8 cellular contexts compared by ENCODE assay signal in the genomic region with DNA sequence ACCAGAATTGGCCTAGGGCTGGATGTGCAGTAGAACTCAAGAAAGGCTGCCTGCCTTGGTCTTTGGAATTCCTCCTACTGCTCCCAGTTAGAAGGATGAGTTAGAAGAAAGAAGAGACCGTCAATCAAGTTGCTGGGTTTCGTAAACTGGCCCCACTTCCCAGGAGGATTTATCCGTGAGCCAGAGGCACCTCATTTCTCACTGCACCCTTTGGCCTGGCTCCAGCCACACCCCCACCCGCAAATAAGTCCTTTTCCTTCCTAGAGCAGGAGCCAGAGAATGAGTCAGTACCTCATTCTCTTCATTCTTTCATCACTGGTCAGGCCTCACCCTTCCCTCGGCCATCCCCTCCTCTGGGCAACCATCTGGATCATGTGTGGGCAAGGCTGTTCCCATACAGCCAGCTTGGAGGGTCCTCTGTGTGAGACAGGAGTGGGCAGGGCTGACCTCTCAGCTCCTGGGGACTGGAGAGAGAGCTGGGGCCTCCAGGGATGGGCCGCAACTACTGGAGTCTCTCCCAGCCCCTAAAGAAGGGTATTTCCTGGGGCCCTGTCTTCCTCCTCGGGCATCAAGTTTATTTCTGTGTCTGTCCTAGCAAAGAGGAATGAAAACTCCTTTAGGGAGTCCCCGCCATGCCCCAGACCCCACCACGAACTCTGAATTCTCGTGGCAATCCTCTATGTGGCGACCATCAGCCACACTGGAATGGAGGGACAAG.
DNase-seq lines count a peak whose midpoint lies in the region; ATAC-seq and TF ChIP-seq lines count a peak whose summit lies in the region.

No MANE protein-coding gene starts in this region.

- peaks cover 7 to 31% (median 26%) of the 10 kb centered on the region in 4 donors for H3K4me1 ChIP-seq in Peyer's patch

- no peaks in the 10 kb centered on the region for H3K27me3 ChIP-seq in Peyer's patch

- H3K36me3 ChIP-seq in Peyer's patch, result no peaks in the 10 kb centered on the region

- H3K27ac ChIP-seq in Peyer's patch, result peak overlapping the region in 2 of 4 donors; percentile 52 to 84

- TF ChIP-seq CTCF in Peyer's patch (IDR thresholded peaks at IDR 0.05), result no peak

- DNase-seq in GM04504 (ENCODE audit: low read depth) (peak; percentile 92), Peyer's patch (peak in 2 of 3 donors; percentile 84 to 91), fibroblast of gingiva (ENCODE audit: low read depth) (peak; percentile 96), renal cortical epithelial cell (ENCODE audit: low read depth) (peak; percentile 98), midbrain (lab: John Stamatoyannopoulos, UW) (no peak), activated T-cell treated with anti-CD3 and anti-CD28 coated beads for 4 hours (no peak)

- TF ChIP-seq POLR2A in Peyer's patch (IDR thresholded peaks at IDR 0.05), result peak in 1 of 2 donors; percentile 14

- no peaks in the 10 kb centered on the region for H3K9me3 ChIP-seq in Peyer's patch

- H3K4me3 ChIP-seq in Peyer's patch, result no peak overlapping the region

- ATAC-seq in GM18502 (IDR thresholded peaks at IDR 0.05; ENCODE audit: poor library complexity, unreplicated experiment), result no peak
- no peak for ATAC-seq in GM21367 (IDR thresholded peaks at IDR 0.05; ENCODE audit: unreplicated experiment)

Comparison
In these comparisons a context has a peak if more than half of its experiments do, and no peak if none do; other contexts are left out.
1. DNase-seq: peak in GM04504 (single experiment), Peyer's patch (2 of 3), fibroblast of gingiva (single experiment) and renal cortical epithelial cell (single experiment); none in midbrain (single experiment) and activated T-cell treated with anti-CD3 and anti-CD28 coated beads for 4 hours (single experiment).